17 cellular contexts compared by ENCODE assay signal in the genomic region with DNA sequence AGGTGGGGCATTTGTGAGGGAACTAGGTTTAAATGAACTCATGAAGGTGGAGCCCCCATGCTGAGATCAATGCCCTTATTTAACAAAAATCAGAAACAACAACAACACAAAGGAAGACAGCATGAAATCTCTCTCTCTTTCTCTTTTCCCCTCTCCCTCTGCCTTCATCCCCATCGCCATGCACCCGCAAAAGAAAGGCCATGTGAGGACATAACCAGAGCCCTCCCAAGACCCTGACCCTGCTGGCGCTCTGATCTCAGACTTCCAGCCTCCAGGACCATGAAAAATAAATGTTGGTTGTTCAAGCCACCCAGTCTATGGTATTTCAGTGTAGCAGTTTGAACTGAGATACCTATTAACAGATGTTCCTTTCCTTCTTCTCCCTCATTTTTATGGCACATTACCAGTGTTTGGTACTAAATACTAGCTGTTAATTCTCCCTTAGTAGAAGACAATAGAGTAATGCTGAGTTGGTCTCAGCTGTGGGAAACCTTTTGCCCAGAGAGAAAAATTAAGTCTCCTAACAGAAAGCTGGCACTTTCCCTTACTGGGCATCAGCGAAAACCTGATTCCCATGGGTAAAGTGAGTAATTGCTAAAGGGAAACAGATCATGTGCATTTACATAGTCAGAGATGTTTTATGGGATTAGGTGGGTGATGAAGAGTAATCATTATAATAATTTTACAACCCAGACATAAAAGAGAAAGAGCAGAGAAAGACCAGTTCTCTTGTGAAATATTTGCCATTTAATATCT.
A peak's percentile ranks its signal among the peaks of the same experiment; 100 is the strongest.
DNase-seq lines count a peak whose midpoint lies in the region; ATAC-seq, FAIRE-seq and TF ChIP-seq lines count a peak whose summit lies in the region.
"Had no signal": no experiment of that assay in that cellular context is flagged by ENCODE, and none has a peak within 500 bp of the region (broad histone marks: within the 10 kb centered on the region; RNA-seq: fewer than 3 reads in every experiment).

No MANE protein-coding gene starts in this region.

- CTCF ChIA-PET in RWPE1 (lab: Yijun Ruan, JAX): no interaction called here

- H3K27ac ChIP-seq in RWPE1: peak overlapping the region; percentile 55; the same call in 1 of the 2 replicates
- H3K27ac ChIP-seq: KMS-11, psoas muscle, WERI-Rb-1 had no signal

- peaks cover 70 to 100% of the 10 kb centered on the region in 2 donors for H3K4me1 Mint-ChIP-seq in stimulated activated naive B cell treated with anti-CD40 and anti-IgM and Interleukin-4, amounts not matched to agents 10 μg/mL and 1 μg/mL and 100 μg/mL, for 72 hours

- no peak for DNase-seq in GM12891 (ENCODE audit: insufficient read length, low spot score)
- DNase-seq in RWPE1 (ENCODE audit: low spot score): no peak
- DNase-seq in fibroblast of the conjunctiva (ENCODE audit: low read depth): peak; percentile 50
- DNase-seq in stimulated activated naive B cell treated with anti-CD40 and anti-IgM and Interleukin-4, amounts not matched to agents 10 μg/mL and 1 μg/mL and 100 μg/mL, for 72 hours: no peak
- DNase-seq in activated gamma-delta T cell treated with Interleukin-2 at 50 U/mL for 16 hours: no peak
- no peak for DNase-seq in NOMO-1 treated with DMSO at 0.1 percent for 48 hours (lab: John Stamatoyannopoulos, UW; ENCODE audit: unreplicated experiment)
- DNase-seq: COR-L47; GDM1; H7; NCI-H146; stimulated activated CD4-positive, alpha-beta T cell treated with anti-CD3 and anti-CD28 coated beads, Interleukin-1b, Interleukin-23, amount 100 ng/mL, for 48 hours; WERI-Rb-1 had no signal

- POLR2A ChIA-PET in RWPE1 (lab: Yijun Ruan, JAX; ENCODE audit: low non-redundant PET): no interaction called here

- H3K27me3 Mint-ChIP-seq in stimulated activated naive B cell treated with anti-CD40 and anti-IgM and Interleukin-4, amounts not matched to agents 10 μg/mL and 1 μg/mL and 100 μg/mL, for 72 hours: no peaks in the 10 kb centered on the region
- H3K27me3 Mint-ChIP-seq: type B pancreatic cell had no signal

- peaks cover 18% of the 10 kb centered on the region in 2 donors for H3K9me3 Mint-ChIP-seq in stimulated activated naive B cell treated with anti-CD40 and anti-IgM and Interleukin-4, amounts not matched to agents 10 μg/mL and 1 μg/mL and 100 μg/mL, for 72 hours

- peak overlapping the region; percentile 93 for H3K27ac Mint-ChIP-seq in stimulated activated naive B cell treated with anti-CD40 and anti-IgM and Interleukin-4, amounts not matched to agents 10 μg/mL and 1 μg/mL and 100 μg/mL, for 72 hours
- H3K27ac Mint-ChIP-seq: type B pancreatic cell had no signal

- no peak for TF ChIP-seq POLR2A in GM12891 (IDR thresholded peaks at IDR 0.05; ENCODE audit: low read depth, low read length)

- peaks cover 27 to 46% of the 10 kb centered on the region in 2 donors for H3K36me3 Mint-ChIP-seq in stimulated activated naive B cell treated with anti-CD40 and anti-IgM and Interleukin-4, amounts not matched to agents 10 μg/mL and 1 μg/mL and 100 μg/mL, for 72 hours
- H3K36me3 Mint-ChIP-seq: type B pancreatic cell had no signal

- peak overlapping the region; percentile 9 to 59 for H3K4me3 Mint-ChIP-seq in stimulated activated naive B cell treated with anti-CD40 and anti-IgM and Interleukin-4, amounts not matched to agents 10 μg/mL and 1 μg/mL and 100 μg/mL, for 72 hours
- H3K4me3 Mint-ChIP-seq: type B pancreatic cell had no signal

- TF ChIP-seq CTCF in RWPE1 (conservative IDR thresholded peaks at IDR 0.05; ENCODE audit: low read depth): no peak

- FAIRE-seq in GM12891 (lab: Jason Lieb, UNC): peak; percentile 68
- FAIRE-seq: islet of Langerhans had no signal

- ATAC-seq in stimulated activated naive B cell treated with anti-CD40 and anti-IgM and Interleukin-4, amounts not matched to agents 10 μg/mL and 1 μg/mL and 100 μg/mL, for 72 hours (replicated peaks): peak; percentile 17 to 27
- ATAC-seq in HG02973 (IDR thresholded peaks at IDR 0.05; ENCODE audit: unreplicated experiment): no peak

TF ChIP-seq in GM12891, 5 proteins besides CTCF, POLR2A, EP300 and RAD21:
- TF ChIP-seq PAX5 (IDR thresholded peaks at IDR 0.05; ENCODE audit: insufficient read depth, low read length, severe bottlenecking) (no peak), POLR2AphosphoS5 (IDR thresholded peaks at IDR 0.05; ENCODE audit: low read depth, low read length) (no peak), SPI1 (IDR thresholded peaks at IDR 0.05; ENCODE audit: low read depth, low read length) (no peak), TAF1 (IDR thresholded peaks at IDR 0.05; ENCODE audit: low read depth, low read length) (no peak), POU2F2 (IDR thresholded peaks at IDR 0.05; ENCODE audit: low read depth, low read length) (no peak)
